8 cellular contexts compared by ENCODE assay signal in genomic region chr18:2994603-2995432, GRCh38. TPM values are rescaled to one million over a fixed set of nuclear protein-coding genes. Genes with fewer than 3 reads are reported as not detected.
DNase-seq lines count a peak whose midpoint lies in the region; ATAC-seq and TF ChIP-seq lines count a peak whose summit lies in the region.

No MANE protein-coding gene starts in this region.

- peak; percentile 77 for ATAC-seq in activated CD8-positive, alpha-beta T cell treated with anti-CD3 and anti-CD28 coated beads, Interleukin-2, amount 10 ng/mL, durations not matched to agents 7 days and 5 days
- peak; percentile 59 for ATAC-seq in Right ventricle myocardium superior (ENCODE audit: poor library complexity)
- no peak for ATAC-seq in HG02970 (IDR thresholded peaks at IDR 0.05; ENCODE audit: low FRiP score, unreplicated experiment)

- TF ChIP-seq CTCF in BE2C (IDR thresholded peaks at IDR 0.05; ENCODE audit: low read depth, low read length) = peak; percentile 36
- TF ChIP-seq CTCF in GM20000 (IDR thresholded peaks at IDR 0.05; ENCODE audit: extremely low read depth, missing control alignments) = peak; percentile 58
- TF ChIP-seq CTCF in adrenal gland (IDR thresholded peaks at IDR 0.05) = peak in 2 of 6 experiments; percentile 27

- peaks cover 29% of the 10 kb centered on the region for H3K36me3 Mint-ChIP-seq in activated CD8-positive, alpha-beta T cell treated with anti-CD3 and anti-CD28 coated beads, Interleukin-2, amount 10 ng/mL, durations not matched to agents 7 days and 5 days (ENCODE audit: low read depth)

- no peaks in the 10 kb centered on the region for H3K27me3 Mint-ChIP-seq in activated CD8-positive, alpha-beta T cell treated with anti-CD3 and anti-CD28 coated beads, Interleukin-2, amount 10 ng/mL, durations not matched to agents 7 days and 5 days (ENCODE audit: low read depth)

- WGBS in adrenal gland, 4 donors = 57 to 97% (median 72%) methylated on average over 5 to 6 of the region's 6 CpGs

- H3K36me3 ChIP-seq in BE2C (no peaks in the 10 kb centered on the region), adrenal gland (replicated peaks in 1 of 2) (no peaks in the 10 kb centered on the region)

- H3K4me3 Mint-ChIP-seq in activated CD8-positive, alpha-beta T cell treated with anti-CD3 and anti-CD28 coated beads, Interleukin-2, amount 10 ng/mL, durations not matched to agents 7 days and 5 days = peak overlapping the region; percentile 46

- peaks cover 14% of the 10 kb centered on the region for H3K9me3 Mint-ChIP-seq in activated CD8-positive, alpha-beta T cell treated with anti-CD3 and anti-CD28 coated beads, Interleukin-2, amount 10 ng/mL, durations not matched to agents 7 days and 5 days (ENCODE audit: insufficient read depth)

- H3K4me3 ChIP-seq in BE2C (ENCODE audit: low read depth, low read length) (no peak overlapping the region), adrenal gland (no peak overlapping the region)

- H3K4me1 ChIP-seq in BE2C (no peaks in the 10 kb centered on the region), adrenal gland (replicated peaks in 1 of 2) (peaks cover 0 to 26% of the 10 kb centered on the region in 2 donors)

- POLR2A ChIA-PET in activated CD8-positive, alpha-beta T cell treated with anti-CD3 and anti-CD28 coated beads, Interleukin-2, amount 10 ng/mL, durations not matched to agents 7 days and 5 days (lab: Charles Lee) = interaction anchor here (0.8 to 3.1 kb wide), 12 partner anchors 8 to 253 kb away, joined by 3 to 36 read pairs (median 5); partner anchors contain the start of gene MYL12A

- H3K27me3 ChIP-seq in BE2C (no peaks in the 10 kb centered on the region), adrenal gland (no peaks in the 10 kb centered on the region)

- intact Hi-C loops in Right ventricle myocardium superior (cut with DNase I) = no loop called here
- intact Hi-C loops in adrenal gland (cut with DNase I) = no loop called here

- peaks cover 77% of the 10 kb centered on the region for H3K4me1 Mint-ChIP-seq in activated CD8-positive, alpha-beta T cell treated with anti-CD3 and anti-CD28 coated beads, Interleukin-2, amount 10 ng/mL, durations not matched to agents 7 days and 5 days (ENCODE audit: low read depth)

- H3K27ac Mint-ChIP-seq in activated CD8-positive, alpha-beta T cell treated with anti-CD3 and anti-CD28 coated beads, Interleukin-2, amount 10 ng/mL, durations not matched to agents 7 days and 5 days = peak overlapping the region; percentile 57

- H3K27ac ChIP-seq in adrenal gland = no peak overlapping the region

- H3K9me3 ChIP-seq in BE2C (no peaks in the 10 kb centered on the region), adrenal gland (replicated peaks in 1 of 3) (no peaks in the 10 kb centered on the region)

- no peak for TF ChIP-seq POLR2A in adrenal gland (IDR thresholded peaks at IDR 0.05)

- DNase-seq in BE2C (peak; percentile 27), GM20000 (ENCODE audit: low spot score) (peak; percentile 52), HUDEP-2 (lab: John Stamatoyannopoulos, UW; ENCODE audit: unreplicated experiment in 76 of 76) (peak in 73 of 76 experiments; percentile 19 to 97 (median 76)), Right ventricle myocardium superior (no peak), adrenal gland (no peak)
- peak; percentile 79 for DNase-seq in activated CD8-positive, alpha-beta T cell treated with anti-CD3 and anti-CD28 coated beads, Interleukin-2, amount 10 ng/mL, durations not matched to agents 7 days and 5 days
- peak; percentile 35 to 59 for DNase-seq in stimulated activated CD8-positive, alpha-beta memory T cell treated with anti-CD3 and anti-CD28 coated beads, Interleukin-2, amount 100 ng/mL, for 1 hour (ENCODE audit: low read depth in 2 of 2)

- CTCF ChIA-PET in activated CD8-positive, alpha-beta T cell treated with anti-CD3 and anti-CD28 coated beads, Interleukin-2, amount 10 ng/mL, durations not matched to agents 7 days and 5 days (lab: Charles Lee) = interaction anchor here (0.7 to 8.1 kb wide), 62 partner anchors 9 to 257 kb away, joined by 3 to 311 read pairs (median 5); partner anchors contain the start of genes LPIN2 and MYL12A

RNA-seq across cellular contexts. Expression of gene LPIN2, which starts 18.1 kb away (rescaled TPM):
- polyA plus RNA-seq in BE2C (2012; ENCODE audit: insufficient read depth, insufficient read length, low read depth) = 3.6 TPM
- 10 to 100 TPM; 77.5 TPM for total RNA-seq in activated CD8-positive, alpha-beta T cell treated with anti-CD3 and anti-CD28 coated beads, Interleukin-2, amount 10 ng/mL, durations not matched to agents 7 days and 5 days
- total RNA-seq in Right ventricle myocardium superior (10.4 TPM), adrenal gland (10 to 100 TPM; 22.9 to 48.6 (median 31.1) TPM)
- polyA plus RNA-seq in adrenal gland = 10 to 100 TPM in 1 of 3 donors, 1 to 10 TPM in 2; 5.2 to 19.6 (median 6.6) TPM

Comparison
In these comparisons a context has a peak if more than half of its experiments do, and no peak if none do; other contexts are left out.
1. DNase-seq: peak in BE2C (single experiment), GM20000 (single experiment), HUDEP-2 (73 of 76), activated CD8-positive, alpha-beta T cell treated with anti-CD3 and anti-CD28 coated beads, Interleukin-2, amount 10 ng/mL, durations not matched to agents 7 days and 5 days (single experiment) and stimulated activated CD8-positive, alpha-beta memory T cell treated with anti-CD3 and anti-CD28 coated beads, Interleukin-2, amount 100 ng/mL, for 1 hour (2 of 2); none in Right ventricle myocardium superior (single experiment) and adrenal gland (0 of 7).